13 cellular contexts compared by ENCODE assay signal in the genomic region with DNA sequence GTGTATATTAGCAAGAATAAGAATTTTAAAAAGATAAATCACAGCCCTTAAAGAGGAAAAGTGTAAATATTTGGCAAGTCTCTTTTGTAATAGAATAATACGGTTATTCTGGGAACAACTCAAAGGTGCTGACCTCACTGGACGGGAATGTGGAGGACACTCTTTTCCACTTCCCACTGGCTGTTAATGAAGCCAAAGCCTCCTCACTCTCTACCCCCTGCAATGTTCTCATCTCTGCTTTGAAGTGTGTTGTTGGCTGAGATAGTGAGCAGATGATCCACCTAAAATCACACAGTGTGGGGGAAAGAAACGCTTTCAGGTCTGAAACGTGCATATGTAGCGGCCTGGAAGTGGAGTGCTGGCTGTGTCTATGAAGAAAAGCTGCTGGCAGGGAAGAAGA. TPM values are rescaled to one million over a fixed set of nuclear protein-coding genes. Genes with fewer than 3 reads are reported as not detected.
DNase-seq lines count a peak whose midpoint lies in the region; ATAC-seq, FAIRE-seq and TF ChIP-seq lines count a peak whose summit lies in the region.
"Had no signal": no experiment of that assay in that cellular context is flagged by ENCODE, and none has a peak within 500 bp of the region (broad histone marks: within the 10 kb centered on the region; RNA-seq: fewer than 3 reads in every experiment).

No MANE protein-coding gene starts in this region.

- H3K27ac ChIP-seq in epithelial cell of prostate = peak overlapping the region; percentile 86
- H3K27ac ChIP-seq: prostate gland had no signal

- H3K4me1 Mint-ChIP-seq in neural crest cell = peaks cover 15% of the 10 kb centered on the region
- no peaks in the 10 kb centered on the region for H3K4me1 Mint-ChIP-seq in activated T-cell treated with anti-CD3 and anti-CD28 coated beads, Interleukin-2, amount 50 U/mL, for 4 hours (ENCODE audit: low read depth)

- peak overlapping the region; percentile 21 for H3K27ac Mint-ChIP-seq in neural crest cell (ENCODE audit: unreplicated experiment)
- H3K27ac Mint-ChIP-seq: stimulated activated naive CD8-positive, alpha-beta T cell treated with anti-CD3 and anti-CD28 coated beads, Interleukin-15, Interleukin-2, amounts not matched to agents 100 ng/mL and 50 ng/mL, for 24 hours had no signal

- no peak for TF ChIP-seq POLR2A in GM12891 (IDR thresholded peaks at IDR 0.05; ENCODE audit: low read depth, low read length)

- DNase-seq in EH (ENCODE audit: low read depth) (peak; percentile 95), NCI-H446 treated with DMSO at 0.1 percent for 48 hours (lab: John Stamatoyannopoulos, UW) (peak; percentile 50), epithelial cell of prostate (ENCODE audit: low read depth, low spot score) (no peak), neural crest cell (ENCODE audit: low read depth, low spot score) (no peak), GM12891 (ENCODE audit: insufficient read length, low spot score) (no peak), amniotic stem cell (lab: John Stamatoyannopoulos, UW) (no peak)
- no peak for DNase-seq in activated T-cell treated with anti-CD3 and anti-CD28 coated beads, Interleukin-2, amount 50 U/mL, for 4 hours
- DNase-seq: DMS79 treated with DMSO at 0.1 percent for 48 hours, NCI-H1930, T-helper 2 cell had no signal

- no peaks in the 10 kb centered on the region for H3K27me3 Mint-ChIP-seq in neural crest cell (ENCODE audit: low read depth)
- no peaks in the 10 kb centered on the region for H3K27me3 Mint-ChIP-seq in activated T-cell treated with anti-CD3 and anti-CD28 coated beads, Interleukin-2, amount 50 U/mL, for 4 hours (ENCODE audit: low read depth)
- H3K27me3 Mint-ChIP-seq: stimulated activated naive CD8-positive, alpha-beta T cell treated with anti-CD3 and anti-CD28 coated beads, Interleukin-15, Interleukin-2, amounts not matched to agents 100 ng/mL and 50 ng/mL, for 24 hours had no signal

- no peaks in the 10 kb centered on the region for H3K9me3 Mint-ChIP-seq in neural crest cell
- H3K9me3 Mint-ChIP-seq in activated T-cell treated with anti-CD3 and anti-CD28 coated beads, Interleukin-2, amount 50 U/mL, for 4 hours = no peaks in the 10 kb centered on the region
- H3K9me3 Mint-ChIP-seq: stimulated activated naive CD8-positive, alpha-beta T cell treated with anti-CD3 and anti-CD28 coated beads, Interleukin-15, Interleukin-2, amounts not matched to agents 100 ng/mL and 50 ng/mL, for 24 hours had no signal

- H3K4me3 Mint-ChIP-seq in neural crest cell = no peak overlapping the region
- no peak overlapping the region for H3K4me3 Mint-ChIP-seq in activated T-cell treated with anti-CD3 and anti-CD28 coated beads, Interleukin-2, amount 50 U/mL, for 4 hours
- H3K4me3 Mint-ChIP-seq: stimulated activated naive CD8-positive, alpha-beta T cell treated with anti-CD3 and anti-CD28 coated beads, Interleukin-15, Interleukin-2, amounts not matched to agents 100 ng/mL and 50 ng/mL, for 24 hours had no signal

- FAIRE-seq in GM12891 (lab: Jason Lieb, UNC) = no peak

- no peaks in the 10 kb centered on the region for H3K36me3 Mint-ChIP-seq in neural crest cell (ENCODE audit: low read depth)
- peaks cover 46% of the 10 kb centered on the region for H3K36me3 Mint-ChIP-seq in activated T-cell treated with anti-CD3 and anti-CD28 coated beads, Interleukin-2, amount 50 U/mL, for 4 hours (ENCODE audit: insufficient read depth)

- TF ChIP-seq CTCF in neural crest cell (conservative IDR thresholded peaks at IDR 0.05) = no peak

- ATAC-seq in activated T-cell treated with anti-CD3 and anti-CD28 coated beads, Interleukin-2, amount 50 U/mL, for 4 hours = no peak
- ATAC-seq in HG03342 (IDR thresholded peaks at IDR 0.05; ENCODE audit: unreplicated experiment) = no peak

TF ChIP-seq in GM12891, 5 proteins besides CTCF, POLR2A, EP300 and RAD21:
- TF ChIP-seq POLR2AphosphoS5 (IDR thresholded peaks at IDR 0.05; ENCODE audit: low read depth, low read length) (no peak), POU2F2 (IDR thresholded peaks at IDR 0.05; ENCODE audit: low read depth, low read length) (no peak), TAF1 (IDR thresholded peaks at IDR 0.05; ENCODE audit: low read depth, low read length) (no peak), SPI1 (IDR thresholded peaks at IDR 0.05; ENCODE audit: low read depth, low read length) (no peak), PAX5 (IDR thresholded peaks at IDR 0.05; ENCODE audit: insufficient read depth, low read length, severe bottlenecking) (no peak)
TF ChIP-seq in GM12891: peak in this region for 0.

RNA-seq across cellular contexts. Expression of a gene that starts 49.1 kb away (rescaled TPM):
- 3.4 and 3.5 TPM in 2 replicates for total RNA-seq in neural crest cell
- 10 to 100 TPM; 13.7 to 21.9 (median 19.1) TPM for total RNA-seq in activated T-cell treated with anti-CD3 and anti-CD28 coated beads, Interleukin-2, amount 50 U/mL, for 4 hours
- 42.4 TPM for polyA plus RNA-seq in GM12891 (2012; ENCODE audit: low read depth, missing spikeins)

Comparison
In these comparisons a context has a peak if more than half of its experiments do, and no peak if none do; other contexts are left out.
1. DNase-seq: peak in EH (single experiment) and NCI-H446 treated with DMSO at 0.1 percent for 48 hours (single experiment); none in epithelial cell of prostate (single experiment), neural crest cell (single experiment), activated T-cell treated with anti-CD3 and anti-CD28 coated beads, Interleukin-2, amount 50 U/mL, for 4 hours (single experiment), GM12891 (single experiment) and amniotic stem cell (single experiment).